Comparison of ENCODE assay signal across 34 cellular contexts in the genomic region with DNA sequence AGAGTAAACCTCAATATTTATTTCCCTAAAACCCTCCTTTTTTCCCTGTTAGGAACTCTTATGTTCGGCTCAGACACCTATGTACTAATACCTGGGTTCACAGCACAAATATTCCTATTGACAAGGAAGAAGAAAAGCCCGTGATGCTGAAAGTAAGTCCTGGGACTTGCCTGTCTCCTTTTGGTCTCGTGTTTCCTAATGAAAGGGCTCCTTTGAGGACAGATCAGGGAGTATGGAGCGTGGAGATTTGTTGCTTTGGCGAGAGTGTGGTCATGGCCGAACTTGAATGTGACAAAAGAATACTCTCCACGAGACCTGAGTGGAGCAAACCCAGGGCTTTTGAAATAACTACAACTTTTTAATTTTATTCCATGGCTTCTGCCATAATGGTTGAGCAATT.
DNase-seq lines count a peak whose midpoint lies in the region; ATAC-seq and TF ChIP-seq lines count a peak whose summit lies in the region.
"Had no signal": no experiment of that assay in that cellular context is flagged by ENCODE, and none has a peak within 500 bp of the region (broad histone marks: within the 10 kb centered on the region; RNA-seq: fewer than 3 reads in every experiment).

No MANE protein-coding gene starts in this region.

- no peak for TF ChIP-seq POLR2A in esophagus muscularis mucosa (IDR thresholded peaks at IDR 0.05; ENCODE audit: low read depth)

- no peak overlapping the region for H3K4me3 ChIP-seq in esophagus muscularis mucosa
- no peak overlapping the region for H3K4me3 ChIP-seq in CD4-positive, alpha-beta memory T cell (ENCODE audit: low read length in 2 of 2)
- H3K4me3 ChIP-seq: A549; BLaER1; BLaER1 treated with 17β-estradiol and CSF1 and Interleukin-3, amounts not matched to agents 10 nM and 100 nM had no signal

- H3K27ac ChIP-seq in esophagus muscularis mucosa (replicated peaks in 1 of 4), result no peak overlapping the region
- no peak overlapping the region for H3K27ac ChIP-seq in CD4-positive, alpha-beta memory T cell (ENCODE audit: low read depth, low read length)
- H3K27ac ChIP-seq: 22Rv1; A549; BLaER1; BLaER1 treated with 17β-estradiol and CSF1 and Interleukin-3, amounts not matched to agents 10 nM and 100 nM; C4-2B had no signal

- H3K27ac Mint-ChIP-seq in memory B cell, result peak overlapping the region; percentile 47
- H3K27ac Mint-ChIP-seq in stimulated activated effector memory CD8-positive, alpha-beta T cell treated with anti-CD3 and anti-CD28 coated beads, Interleukin-12 subunit alpha, Interleukin-12 subunit beta, amount 100 ng/mL, for 72 hours, result peak overlapping the region; percentile 17
- H3K27ac Mint-ChIP-seq in CD4-positive, alpha-beta memory T cell, result no peak overlapping the region
- H3K27ac Mint-ChIP-seq: B cell; CD14-positive monocyte; CD4-positive, alpha-beta T cell; CD4-positive, CD25-positive, alpha-beta regulatory T cell; CD8-positive, alpha-beta memory T cell; CD8-positive, alpha-beta T cell had no signal

- ATAC-seq in memory B cell (ENCODE audit: low read depth), result no peak
- no peak for ATAC-seq in stimulated activated effector memory CD8-positive, alpha-beta T cell treated with anti-CD3 and anti-CD28 coated beads, Interleukin-12 subunit alpha, Interleukin-12 subunit beta, amount 100 ng/mL, for 72 hours
- ATAC-seq in HG03045 (IDR thresholded peaks at IDR 0.05; ENCODE audit: unreplicated experiment), result no peak
- ATAC-seq: A549; CD8-positive, alpha-beta T cell had no signal

- TF ChIP-seq CTCF in esophagus muscularis mucosa (IDR thresholded peaks at IDR 0.05), result no peak

- in situ Hi-C loops in SK-MEL-5 (cut with HindIII; ENCODE audit: low pct_unique_long_range_greater_than_20kb, low sequenced_read_pairs), result no loop called here
- in situ Hi-C loops in KBM-7 (cut with MboI; ENCODE audit: low pct_unique_long_range_greater_than_20kb, low sequenced_read_pairs), result no loop called here

- no peaks in the 10 kb centered on the region for H3K9me3 ChIP-seq in esophagus muscularis mucosa
- no peaks in the 10 kb centered on the region for H3K9me3 ChIP-seq in CD4-positive, alpha-beta memory T cell (ENCODE audit: control insufficient read depth in 1 of 2, low read length in 2 of 2)
- H3K9me3 ChIP-seq: A549; BE2C; BLaER1; BLaER1 treated with 17β-estradiol and CSF1 and Interleukin-3, amounts not matched to agents 10 nM and 100 nM; Caco-2 had no signal

- no peaks in the 10 kb centered on the region for H3K27me3 ChIP-seq in esophagus muscularis mucosa
- no peaks in the 10 kb centered on the region for H3K27me3 ChIP-seq in CD4-positive, alpha-beta memory T cell (ENCODE audit: insufficient read depth, low read length)
- H3K27me3 ChIP-seq: BE2C; BLaER1; BLaER1 treated with 17β-estradiol and CSF1 and Interleukin-3, amounts not matched to agents 10 nM and 100 nM had no signal

- H3K4me1 Mint-ChIP-seq in memory B cell, result no peaks in the 10 kb centered on the region
- H3K4me1 Mint-ChIP-seq in stimulated activated effector memory CD8-positive, alpha-beta T cell treated with anti-CD3 and anti-CD28 coated beads, Interleukin-12 subunit alpha, Interleukin-12 subunit beta, amount 100 ng/mL, for 72 hours, result no peaks in the 10 kb centered on the region
- H3K4me1 Mint-ChIP-seq in CD4-positive, alpha-beta memory T cell, result no peaks in the 10 kb centered on the region
- H3K4me1 Mint-ChIP-seq: B cell; CD14-positive monocyte; CD8-positive, alpha-beta memory T cell had no signal

- TF ChIP-seq EP300 in esophagus muscularis mucosa (IDR thresholded peaks at IDR 0.05), result no peak

- DNase-seq in SK-MEL-5 (ENCODE audit: low read depth, low spot score) (peak; percentile 74), esophagus muscularis mucosa (ENCODE audit: extremely low spot score) (peak; percentile 55), memory B cell (ENCODE audit: low spot score in 2 of 2) (no peak), dermis blood vessel endothelial cell (no peak), KBM-7 (no peak)
- DNase-seq in stimulated activated effector memory CD8-positive, alpha-beta T cell treated with anti-CD3 and anti-CD28 coated beads, Interleukin-12 subunit alpha, Interleukin-12 subunit beta, amount 100 ng/mL, for 72 hours (ENCODE audit: low spot score in 2 of 2), result no peak
- DNase-seq in CD4-positive, alpha-beta memory T cell, result no peak
- DNase-seq: 8988T; ACHN; AML-193; BE2C; C1 segment of cervical spinal cord; Caco-2; Calu3; CD4-positive, alpha-beta T cell; CD4-positive, CD25-positive, alpha-beta regulatory T cell; CD8-positive, alpha-beta memory T cell; CD8-positive, alpha-beta T cell; COR-L47; DMS 273 treated with DMSO at 0.1 percent for 48 hours; DMS153; DMS53; DMS79; DMS79 treated with DMSO at 0.1 percent for 48 hours; DND-41; EL had no signal

- CTCF ChIA-PET in CD4-positive, alpha-beta memory T cell (lab: Charles Lee; ENCODE audit: partially characterized antibody), result no interaction called here

- no peaks in the 10 kb centered on the region for H3K9me3 Mint-ChIP-seq in memory B cell
- no peaks in the 10 kb centered on the region for H3K9me3 Mint-ChIP-seq in stimulated activated effector memory CD8-positive, alpha-beta T cell treated with anti-CD3 and anti-CD28 coated beads, Interleukin-12 subunit alpha, Interleukin-12 subunit beta, amount 100 ng/mL, for 72 hours
- no peaks in the 10 kb centered on the region for H3K9me3 Mint-ChIP-seq in CD4-positive, alpha-beta memory T cell
- H3K9me3 Mint-ChIP-seq: CD14-positive monocyte; CD4-positive, alpha-beta T cell; CD4-positive, CD25-positive, alpha-beta regulatory T cell; CD8-positive, alpha-beta memory T cell; CD8-positive, alpha-beta T cell had no signal

- H3K36me3 ChIP-seq in esophagus muscularis mucosa, result peaks cover 26 to 53% (median 47%) of the 10 kb centered on the region in 4 donors
- peaks cover 41% of the 10 kb centered on the region for H3K36me3 ChIP-seq in CD4-positive, alpha-beta memory T cell (ENCODE audit: insufficient read depth, low read length)

- no peak overlapping the region for H3K4me3 Mint-ChIP-seq in memory B cell
- no peak overlapping the region for H3K4me3 Mint-ChIP-seq in stimulated activated effector memory CD8-positive, alpha-beta T cell treated with anti-CD3 and anti-CD28 coated beads, Interleukin-12 subunit alpha, Interleukin-12 subunit beta, amount 100 ng/mL, for 72 hours
- no peak overlapping the region for H3K4me3 Mint-ChIP-seq in CD4-positive, alpha-beta memory T cell
- H3K4me3 Mint-ChIP-seq: B cell; CD14-positive monocyte; CD4-positive, alpha-beta T cell; CD4-positive, CD25-positive, alpha-beta regulatory T cell; CD8-positive, alpha-beta memory T cell; CD8-positive, alpha-beta T cell had no signal

- intact Hi-C loops in esophagus muscularis mucosa (cut with DNase I), result no loop called here
- intact Hi-C loops in CD4-positive, alpha-beta memory T cell (cut with micrococcal nuclease), result no loop called here

- peaks cover 20 to 34% (median 24%) of the 10 kb centered on the region in 4 donors for H3K4me1 ChIP-seq in esophagus muscularis mucosa
- H3K4me1 ChIP-seq in CD4-positive, alpha-beta memory T cell (ENCODE audit: insufficient read depth, low read length), result no peaks in the 10 kb centered on the region
- H3K4me1 ChIP-seq: A549; BE2C; BLaER1; BLaER1 treated with 17β-estradiol and CSF1 and Interleukin-3, amounts not matched to agents 10 nM and 100 nM; Caco-2 had no signal

- no peaks in the 10 kb centered on the region for H3K27me3 Mint-ChIP-seq in memory B cell
- no peaks in the 10 kb centered on the region for H3K27me3 Mint-ChIP-seq in CD4-positive, alpha-beta memory T cell
- H3K27me3 Mint-ChIP-seq: B cell; CD4-positive, alpha-beta T cell; CD4-positive, CD25-positive, alpha-beta regulatory T cell; CD8-positive, alpha-beta memory T cell had no signal

- WGBS in esophagus muscularis mucosa, result 87% methylated on average over 7 of the region's 7 CpGs

- POLR2A ChIA-PET in CD4-positive, alpha-beta memory T cell (lab: Charles Lee; ENCODE audit: partially characterized antibody), result no interaction called here

- H3K36me3 Mint-ChIP-seq in memory B cell, result peaks cover 33% of the 10 kb centered on the region
- peaks cover 64% of the 10 kb centered on the region for H3K36me3 Mint-ChIP-seq in stimulated activated effector memory CD8-positive, alpha-beta T cell treated with anti-CD3 and anti-CD28 coated beads, Interleukin-12 subunit alpha, Interleukin-12 subunit beta, amount 100 ng/mL, for 72 hours
- H3K36me3 Mint-ChIP-seq in CD4-positive, alpha-beta memory T cell, result peaks cover 58 to 70% of the 10 kb centered on the region in 2 donors

Comparison
In these comparisons a context has a peak if more than half of its experiments do, and no peak if none do; other contexts are left out.
1. DNase-seq: peak in SK-MEL-5 (single experiment) and esophagus muscularis mucosa (single experiment); none in memory B cell (0 of 2), stimulated activated effector memory CD8-positive, alpha-beta T cell treated with anti-CD3 and anti-CD28 coated beads, Interleukin-12 subunit alpha, Interleukin-12 subunit beta, amount 100 ng/mL, for 72 hours (0 of 2), CD4-positive, alpha-beta memory T cell (0 of 5), dermis blood vessel endothelial cell (single experiment) and KBM-7 (single experiment).
2. H3K27ac Mint-ChIP-seq: peak in memory B cell (single experiment) and stimulated activated effector memory CD8-positive, alpha-beta T cell treated with anti-CD3 and anti-CD28 coated beads, Interleukin-12 subunit alpha, Interleukin-12 subunit beta, amount 100 ng/mL, for 72 hours (single experiment); none in CD4-positive, alpha-beta memory T cell (0 of 7).